In the genomic region with DNA sequence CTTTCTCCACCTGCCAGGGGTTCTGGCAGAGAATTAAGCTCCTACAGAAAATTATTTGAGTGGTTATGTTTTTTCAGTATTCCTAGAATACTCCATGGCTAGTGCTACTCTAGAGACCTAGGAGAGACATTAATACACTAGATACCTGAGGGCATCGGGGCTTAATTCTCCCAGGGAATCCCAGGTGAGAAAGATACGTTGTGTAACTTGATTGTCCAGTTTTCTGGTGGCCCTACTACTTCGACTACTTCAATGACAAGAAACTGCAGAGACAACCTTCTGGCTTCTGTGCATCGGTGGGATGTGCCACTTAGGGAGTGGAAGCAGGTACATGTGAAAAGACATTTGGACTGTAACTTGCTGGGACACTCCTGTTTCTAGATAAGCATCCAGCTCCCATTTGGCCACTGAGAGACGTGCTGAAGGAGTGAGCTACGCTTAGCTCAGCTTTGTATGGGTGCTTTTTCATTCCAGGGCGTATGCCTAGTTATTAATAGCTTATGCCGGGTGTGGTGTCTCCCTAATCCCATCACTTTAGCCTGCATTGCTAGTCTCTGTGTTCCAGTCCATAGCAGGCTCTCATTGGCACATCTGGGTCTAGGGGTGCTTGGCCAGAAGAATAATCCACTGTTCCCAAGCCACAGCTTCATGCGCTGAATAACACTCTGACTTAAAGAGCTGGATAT, we compare ENCODE assay signal across 21 cellular contexts.
DNase-seq lines count a peak whose midpoint lies in the region; ATAC-seq, FAIRE-seq and TF ChIP-seq lines count a peak whose summit lies in the region.
"Had no signal": no experiment of that assay in that cellular context is flagged by ENCODE, and none has a peak within 500 bp of the region (broad histone marks: within the 10 kb centered on the region; RNA-seq: fewer than 3 reads in every experiment).

No MANE protein-coding gene starts in this region.

- no peaks in the 10 kb centered on the region for H3K4me1 ChIP-seq in astrocyte (ENCODE audit: insufficient read depth, low read length)
- H3K4me1 ChIP-seq in gastroesophageal sphincter, result no peaks in the 10 kb centered on the region
- H3K4me1 ChIP-seq: BLaER1 treated with 17β-estradiol and CSF1 and Interleukin-3, amounts not matched to agents 10 nM and 100 nM; Caco-2; SJCRH30 had no signal

- H3K4me3 Mint-ChIP-seq in astrocyte (ENCODE audit: unreplicated experiment), result no peak overlapping the region
- H3K4me3 Mint-ChIP-seq: CD4-positive, alpha-beta memory T cell had no signal

- peak; percentile 44 for ATAC-seq in gastroesophageal sphincter

- H3K79me2 ChIP-seq in astrocyte (ENCODE audit: insufficient read depth, low read length), result no peaks in the 10 kb centered on the region

- FAIRE-seq in astrocyte (lab: Jason Lieb, UNC), result no peak
- FAIRE-seq: GM19239 had no signal

- TF ChIP-seq EP300 in gastroesophageal sphincter (IDR thresholded peaks at IDR 0.05), result no peak

- H3K4me2 ChIP-seq in astrocyte (ENCODE audit: low read length), result no peak overlapping the region
- H3K4me2 ChIP-seq: BLaER1 treated with 17β-estradiol and CSF1 and Interleukin-3, amounts not matched to agents 10 nM and 100 nM had no signal

- H3K27ac Mint-ChIP-seq in astrocyte (ENCODE audit: unreplicated experiment), result peak overlapping the region; percentile 21
- H3K27ac Mint-ChIP-seq: CD4-positive, alpha-beta memory T cell had no signal

- WGBS in gastroesophageal sphincter (ENCODE audit: low coverage in 1 of 2), 2 donors, result 73 to 88% methylated on average over 5 to 8 of the region's 9 CpGs

- H3K36me3 Mint-ChIP-seq in astrocyte (ENCODE audit: low read depth, unreplicated experiment), result no peaks in the 10 kb centered on the region
- H3K36me3 Mint-ChIP-seq: CD4-positive, alpha-beta memory T cell had no signal

- TF ChIP-seq POLR2A in gastroesophageal sphincter (IDR thresholded peaks at IDR 0.05), result no peak

- peak; percentile 26 for DNase-seq in DMS53 (lab: John Stamatoyannopoulos, UW)
- no peak for DNase-seq in DMS53 treated with DMSO at 0.1 percent for 48 hours (lab: John Stamatoyannopoulos, UW; ENCODE audit: unreplicated experiment)
- no peak for DNase-seq in astrocyte (ENCODE audit: low read depth)
- peak; percentile 23 for DNase-seq in myocyte (ENCODE audit: low read depth)
- DNase-seq in DMS79 (lab: John Stamatoyannopoulos, UW), result no peak
- DNase-seq in activated CD8-positive, alpha-beta memory T cell treated with anti-CD3 and anti-CD28 coated beads for 24 hours, result no peak
- no peak for DNase-seq in activated CD4-positive, alpha-beta T cell treated with anti-CD3 and anti-CD28 coated beads, Interleukin-2, amount 50 U/mL, for 1 hour
- DNase-seq: Caco-2; CD4-positive, alpha-beta memory T cell; GDM1; NCI-H1417; NCI-H1694 treated with DMSO at 0.1 percent for 48 hours; NCI-H2081 treated with DMSO at 0.1 percent for 48 hours; NCI-H446 treated with DMSO at 0.1 percent for 48 hours; NCI-H526 treated with DMSO at 0.1 percent for 48 hours; NK-92 treated with Interleukin-12 subunit alpha and Interleukin-12 subunit beta, amount 100 ng/mL, for 24 hours; SJCRH30 had no signal

- no peak overlapping the region for H3K27ac ChIP-seq in astrocyte (ENCODE audit: low read depth, low read length)
- H3K27ac ChIP-seq in gastroesophageal sphincter, result peak overlapping the region in 1 of 4 donors; percentile 44
- H3K27ac ChIP-seq: 22Rv1; BLaER1 treated with 17β-estradiol and CSF1 and Interleukin-3, amounts not matched to agents 10 nM and 100 nM; SJCRH30 had no signal

- H3K9me3 ChIP-seq in astrocyte (ENCODE audit: insufficient read depth, low read depth, low read length) (no peaks in the 10 kb centered on the region), gastroesophageal sphincter (no peaks in the 10 kb centered on the region)
- H3K9me3 ChIP-seq: Caco-2 had no signal

- peaks cover 3% of the 10 kb centered on the region for H3K9me3 Mint-ChIP-seq in astrocyte (ENCODE audit: unreplicated experiment)

- no peaks in the 10 kb centered on the region for H4K20me1 ChIP-seq in astrocyte (ENCODE audit: insufficient read depth, low read length)
- H4K20me1 ChIP-seq: BLaER1 treated with 17β-estradiol and CSF1 and Interleukin-3, amounts not matched to agents 10 nM and 100 nM had no signal

- H3K36me3 ChIP-seq in astrocyte (ENCODE audit: insufficient read depth, low read length) (no peaks in the 10 kb centered on the region), gastroesophageal sphincter (no peaks in the 10 kb centered on the region)
- H3K36me3 ChIP-seq: BLaER1 treated with 17β-estradiol and CSF1 and Interleukin-3, amounts not matched to agents 10 nM and 100 nM; SJCRH30 had no signal

- no peak overlapping the region for H3K9ac ChIP-seq in astrocyte (ENCODE audit: low read length)
- H3K9ac ChIP-seq: BLaER1 treated with 17β-estradiol and CSF1 and Interleukin-3, amounts not matched to agents 10 nM and 100 nM had no signal

- H3K4me1 Mint-ChIP-seq in astrocyte (ENCODE audit: low read depth, unreplicated experiment), result peaks cover 22% of the 10 kb centered on the region

- H2AFZ ChIP-seq in astrocyte (ENCODE audit: low read depth, low read length), result no peak overlapping the region

- TF ChIP-seq CTCF in astrocyte (IDR thresholded peaks at IDR 0.05; ENCODE audit: insufficient read depth, low read depth, low read length) (no peak), gastroesophageal sphincter (IDR thresholded peaks at IDR 0.05) (no peak)

- H3K4me3 ChIP-seq in astrocyte (ENCODE audit: insufficient read depth, low read depth, low read length) (no peak overlapping the region), gastroesophageal sphincter (no peak overlapping the region)
- H3K4me3 ChIP-seq: BLaER1 treated with 17β-estradiol and CSF1 and Interleukin-3, amounts not matched to agents 10 nM and 100 nM; SJCRH30 had no signal

- H3K27me3 ChIP-seq in astrocyte (ENCODE audit: insufficient read depth, low read length) (peaks cover under 1% of the 10 kb centered on the region), gastroesophageal sphincter (no peaks in the 10 kb centered on the region)
- H3K27me3 ChIP-seq: BLaER1 treated with 17β-estradiol and CSF1 and Interleukin-3, amounts not matched to agents 10 nM and 100 nM; SJCRH30 had no signal

- peaks cover 6% of the 10 kb centered on the region for H3K27me3 Mint-ChIP-seq in astrocyte (ENCODE audit: low read depth, unreplicated experiment)

Comparison
In these comparisons a context has a peak if more than half of its experiments do, and no peak if none do; other contexts are left out.
1. DNase-seq: peak in DMS53 (single experiment) and myocyte (single experiment); none in DMS53 treated with DMSO at 0.1 percent for 48 hours (single experiment), astrocyte (single experiment), DMS79 (single experiment), activated CD8-positive, alpha-beta memory T cell treated with anti-CD3 and anti-CD28 coated beads for 24 hours (single experiment) and activated CD4-positive, alpha-beta T cell treated with anti-CD3 and anti-CD28 coated beads, Interleukin-2, amount 50 U/mL, for 1 hour (single experiment).